In the genomic region with DNA sequence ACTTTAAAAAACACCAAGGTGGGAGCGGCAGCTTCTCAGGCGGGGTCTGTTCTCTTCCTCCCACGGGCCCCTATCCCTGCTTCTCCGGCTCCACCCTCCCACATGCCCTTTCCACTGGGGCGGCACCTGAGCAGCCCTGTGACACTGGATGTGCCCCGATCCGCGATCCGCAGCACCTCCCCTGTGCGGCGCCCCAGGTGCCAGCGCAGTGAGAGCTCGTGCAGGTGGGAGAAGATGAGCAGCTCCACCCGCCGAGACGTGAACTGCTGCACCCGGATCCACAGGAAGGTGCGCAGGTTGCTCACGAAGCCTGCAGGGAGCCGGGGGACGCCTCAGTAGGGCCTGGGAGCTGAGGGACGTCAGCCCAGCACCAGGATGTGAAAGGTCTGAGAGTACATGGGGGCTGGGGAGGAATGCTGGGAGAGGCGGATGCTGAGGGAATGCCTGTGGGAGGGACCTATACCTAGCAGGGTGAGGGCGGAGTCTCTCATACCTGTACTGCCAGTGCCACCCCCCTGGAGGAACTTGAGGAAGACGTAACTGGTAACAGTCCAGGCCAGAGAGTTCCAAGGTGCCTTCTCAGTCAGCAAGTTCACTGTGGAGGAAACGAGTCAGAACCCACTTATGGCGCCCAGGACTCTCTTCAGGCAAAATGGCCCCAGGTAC, we compare ENCODE assay signal across 19 cellular contexts. TPM values are rescaled to one million over a fixed set of nuclear protein-coding genes. Genes with fewer than 3 reads are reported as not detected.
DNase-seq lines count a peak whose midpoint lies in the region; ATAC-seq and TF ChIP-seq lines count a peak whose summit lies in the region.
"Had no signal": no experiment of that assay in that cellular context is flagged by ENCODE, and none has a peak within 500 bp of the region (broad histone marks: within the 10 kb centered on the region; RNA-seq: fewer than 3 reads in every experiment).

No MANE protein-coding gene starts in this region.

- H3K36me3 ChIP-seq in BLaER1 (peaks cover 64% of the 10 kb centered on the region), NT2/D1 (ENCODE audit: insufficient read depth, insufficient read length, low read length) (peaks cover 75% of the 10 kb centered on the region), esophagus squamous epithelium (peaks cover 23 to 71% (median 36%) of the 10 kb centered on the region in 3 donors)

- H3K27me3 ChIP-seq in BLaER1, result no peaks in the 10 kb centered on the region
- H3K27me3 ChIP-seq in NT2/D1 (ENCODE audit: insufficient read depth, insufficient read length), result no peaks in the 10 kb centered on the region
- no peaks in the 10 kb centered on the region for H3K27me3 ChIP-seq in esophagus squamous epithelium
- H3K27me3 ChIP-seq: pancreas, tibial nerve had no signal

- H3K9ac ChIP-seq in BLaER1 (peak overlapping the region; percentile 16; the same call in 1 of the 2 replicates), NT2/D1 (ENCODE audit: insufficient read length, low read depth) (peak overlapping the region; percentile 33)

- no peak for DNase-seq in NT2/D1 (ENCODE audit: low read depth, low spot score)
- no peak for DNase-seq in esophagus squamous epithelium (lab: John Stamatoyannopoulos, UW)
- DNase-seq in posterior vena cava (ENCODE audit: low spot score), result peak; percentile 23
- DNase-seq in cerebellar cortex (ENCODE audit: low spot score), result no peak
- no peak for DNase-seq in GM03348 (ENCODE audit: low spot score)
- DNase-seq in RPMI8226, result no peak
- DNase-seq: activated CD4-positive, alpha-beta T cell treated with anti-CD3 and anti-CD28 coated beads, Interleukin-2, amount 50 U/mL, for 1 hour; activated gamma-delta T cell; HCEC 1CT; naive thymus-derived CD4-positive, alpha-beta T cell; NCI-H146; NCI-H2171; Right ventricle myocardium superior; stimulated activated CD4-positive, alpha-beta T cell treated with anti-CD3 and anti-CD28 coated beads, Interleukin-2, amount 100 ng/mL, for 24 hours; stimulated activated naive CD4-positive, alpha-beta T cell treated with Interleukin-2 at 50 U/mL for 16 hours had no signal

- ATAC-seq in HG03342 (IDR thresholded peaks at IDR 0.05; ENCODE audit: unreplicated experiment), result no peak
- ATAC-seq: naive thymus-derived CD4-positive, alpha-beta T cell; pancreas had no signal

- WGBS in esophagus squamous epithelium, 2 donors, result 88 to 91% methylated on average over 8 to 15 of the region's 27 CpGs

- peaks cover 43% of the 10 kb centered on the region for H3K4me1 ChIP-seq in BLaER1
- H3K4me1 ChIP-seq in NT2/D1 (ENCODE audit: insufficient read depth, insufficient read length), result peaks cover 10% of the 10 kb centered on the region
- peaks cover 21 to 46% (median 29%) of the 10 kb centered on the region in 3 donors for H3K4me1 ChIP-seq in esophagus squamous epithelium

- H3K27ac ChIP-seq in BLaER1 (no peak overlapping the region), esophagus squamous epithelium (peak overlapping the region in 3 of 4 donors; percentile 88 to 98 (median 93))
- H3K27ac ChIP-seq: pancreas had no signal

- H3K9me3 ChIP-seq in BLaER1 (no peaks in the 10 kb centered on the region), NT2/D1 (ENCODE audit: insufficient read depth, low read length) (no peaks in the 10 kb centered on the region), esophagus squamous epithelium (no peaks in the 10 kb centered on the region)
- H3K9me3 ChIP-seq: pancreas, tibial nerve had no signal

- H3K4me3 ChIP-seq in BLaER1, result no peak overlapping the region
- H3K4me3 ChIP-seq in NT2/D1 (ENCODE audit: insufficient read length, low read depth), result no peak overlapping the region
- H3K4me3 ChIP-seq in esophagus squamous epithelium, result no peak overlapping the region
- H3K4me3 ChIP-seq: pancreas, tibial nerve had no signal

- intact Hi-C loops in esophagus squamous epithelium (cut with DNase I), result loop anchor here (10.0 kb wide), 1 partner anchor 51 kb away; a partner anchor contains a TSS
- intact Hi-C loops in posterior vena cava (cut with DNase I), result loop anchor here in 1 of 2 donors (5.0 kb wide), 1 partner anchor 39 kb away; a partner anchor contains a TSS

- H4K20me1 ChIP-seq in BLaER1, result peaks cover 18% of the 10 kb centered on the region; the same call in 1 of the 2 replicates

- peak overlapping the region; percentile 99; the same call in 1 of the 2 replicates for H3K4me2 ChIP-seq in BLaER1

- no peak for TF ChIP-seq CTCF in esophagus squamous epithelium (IDR thresholded peaks at IDR 0.05)

- TF ChIP-seq POLR2A in esophagus squamous epithelium (IDR thresholded peaks at IDR 0.05), result no peak

RNA-seq across cellular contexts. Expression of a gene that starts 2.8 kb away (rescaled TPM):
- total RNA-seq in esophagus squamous epithelium (10 to 100 TPM; 22.1 to 45.3 (median 31.6) TPM), posterior vena cava (10 to 100 TPM; 16.0 to 24.2 TPM)

RNA-seq across cellular contexts. Expression of a gene that starts 9.4 kb away (rescaled TPM):
- total RNA-seq in esophagus squamous epithelium (10 to 100 TPM; 34.6 to 49.9 (median 43.6) TPM), posterior vena cava (10 to 100 TPM; 33.8 to 34.7 TPM)

RNA-seq across cellular contexts. Expression of a gene that starts 13.4 kb away (rescaled TPM):
- total RNA-seq in esophagus squamous epithelium (10 to 100 TPM; 37.8 to 55.1 (median 45.2) TPM), posterior vena cava (10 to 100 TPM; 28.5 to 38.5 TPM)

RNA-seq across cellular contexts. Expression of a gene that starts 13.6 kb away (rescaled TPM):
- total RNA-seq in esophagus squamous epithelium, result 10 to 100 TPM; 10.2 to 54.9 (median 27.6) TPM
- total RNA-seq in posterior vena cava, result 10 to 100 TPM; 11.5 to 24.2 TPM

RNA-seq across cellular contexts. Expression of a gene that starts 29.2 kb away (rescaled TPM):
- total RNA-seq in esophagus squamous epithelium (1 to 10 TPM; 1.2 to 2.3 (median 1.7) TPM), posterior vena cava (1 to 10 TPM; 5.3 to 7.5 TPM)
